2 cellular contexts compared by ENCODE assay signal in genomic region chr16:396605-397004, GRCh38.
TF ChIP-seq lines count a peak whose summit lies in the region.

No MANE protein-coding gene starts in this region.

TF ChIP-seq in IMR-90, 13 proteins besides CTCF, POLR2A, EP300 and RAD21 (continued from another document):
- TF ChIP-seq MAFK (IDR thresholded peaks at IDR 0.05; ENCODE audit: low read depth, low read length): no peak
- TF ChIP-seq ELK1 (IDR thresholded peaks at IDR 0.05; ENCODE audit: borderline replicate concordance, low read depth, low read length): no peak
- TF ChIP-seq MAZ (IDR thresholded peaks at IDR 0.05; ENCODE audit: borderline replicate concordance, low read depth, low read length): peak; percentile 26; the same call in 1 of the 2 replicates
- TF ChIP-seq BHLHE40 (IDR thresholded peaks at IDR 0.05; ENCODE audit: low read depth, low read length): peak; percentile 12; the same call in 1 of the 2 replicates
- peak; percentile 51 for TF ChIP-seq USF2 (IDR thresholded peaks at IDR 0.05; ENCODE audit: low read depth, low read length)
- no peak for TF ChIP-seq FOS (IDR thresholded peaks at IDR 0.05; ENCODE audit: low read depth, low read length)
- no peak for TF ChIP-seq RCOR1 (IDR thresholded peaks at IDR 0.05; ENCODE audit: insufficient replicate concordance, low read length)
TF ChIP-seq in IMR-90: peak in this region for 3.

TF ChIP-seq in WTC11, 78 proteins besides CTCF, POLR2A, EP300 and RAD21:
- 0 out of 2 replicates have a peak, but pooled peaks have one; percentile 41 for TF ChIP-seq USF2 (CRISPR knock-in tag; IDR thresholded peaks at IDR 0.05)
- TF ChIP-seq NFE2L1 (CRISPR knock-in tag; IDR thresholded peaks at IDR 0.05): no peak
- no peak for TF ChIP-seq ETV6 (CRISPR knock-in tag; IDR thresholded peaks at IDR 0.05)
- TF ChIP-seq USF1 (CRISPR knock-in tag; IDR thresholded peaks at IDR 0.05): no peak
